ENCODE assay signal across 13 cellular contexts in the genomic region with DNA sequence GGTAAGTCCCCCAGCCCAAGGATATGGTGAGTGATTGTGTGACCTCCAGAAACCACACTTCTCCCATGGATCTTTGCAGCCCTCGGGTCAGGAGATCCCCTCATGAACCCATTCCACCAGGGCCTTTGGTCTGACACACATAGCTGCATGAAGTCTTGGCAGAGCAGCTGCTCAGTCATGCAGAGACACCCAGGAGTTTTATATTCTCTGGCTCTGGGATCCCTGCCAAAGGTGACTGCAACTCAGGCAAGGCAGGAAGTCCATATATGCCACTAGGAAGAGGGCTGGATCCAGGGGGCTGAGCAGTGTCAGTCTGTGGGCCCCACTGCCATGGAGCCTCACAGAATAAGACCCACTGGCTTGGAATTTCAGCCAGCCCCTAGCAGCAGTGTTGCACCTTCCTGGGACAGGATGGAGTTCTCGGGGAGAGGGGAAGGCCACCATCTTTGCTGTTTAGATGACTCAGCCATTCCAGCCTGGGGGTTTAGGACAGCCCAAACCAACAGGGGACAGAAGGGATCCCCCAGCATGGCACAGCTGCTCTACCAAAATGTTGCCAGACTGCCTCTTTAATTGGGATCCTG.
A peak's percentile ranks its signal among the peaks of the same experiment; 100 is the strongest.
DNase-seq lines count a peak whose midpoint lies in the region; FAIRE-seq and TF ChIP-seq lines count a peak whose summit lies in the region.
"Had no signal": no experiment of that assay in that cellular context is flagged by ENCODE, and none has a peak within 500 bp of the region (broad histone marks: within the 10 kb centered on the region; RNA-seq: fewer than 3 reads in every experiment).

No MANE protein-coding gene starts in this region.

- TF ChIP-seq POLR2A in H54 (IDR thresholded peaks at IDR 0.05; ENCODE audit: low read depth, low read length), result no peak

- peak; percentile 55 for FAIRE-seq in H54 (lab: Jason Lieb, UNC)

- no peak for DNase-seq in H54 (ENCODE audit: insufficient read length, low spot score)
- peak; percentile 21 for DNase-seq in NCI-H345 treated with DMSO at 0.1 percent for 48 hours (lab: John Stamatoyannopoulos, UW; ENCODE audit: unreplicated experiment)
- DNase-seq in epithelial cell of prostate (ENCODE audit: low read depth, low spot score), result peak; percentile 14
- DNase-seq in ureter (ENCODE audit: low spot score), result peak; percentile 60
- no peak for DNase-seq in NCI-H1417 treated with DMSO at 0.1 percent for 48 hours (lab: John Stamatoyannopoulos, UW)
- DNase-seq in activated CD4-positive, alpha-beta memory T cell treated with anti-CD3 and anti-CD28 coated beads, Interleukin-2, amount 10 ng/mL, durations not matched to agents 7 days and 5 days, result no peak
- DNase-seq in NAMALWA (ENCODE audit: low spot score), result no peak
- DNase-seq: naive B cell; NCI-H1694 treated with DMSO at 0.1 percent for 48 hours; stimulated activated CD4-positive, alpha-beta T cell treated with anti-CD3 and anti-CD28 coated beads, Interleukin-4, amount 100 ng/mL, for 1 hour; tibial artery had no signal

- no peak overlapping the region for H3K27ac ChIP-seq in epithelial cell of prostate
- H3K27ac ChIP-seq: cardiac muscle cell, tibial artery had no signal

- H3K9me3 Mint-ChIP-seq in activated CD4-positive, alpha-beta memory T cell treated with anti-CD3 and anti-CD28 coated beads, Interleukin-2, amount 10 ng/mL, durations not matched to agents 7 days and 5 days, result peaks cover 12% of the 10 kb centered on the region

- H3K4me1 Mint-ChIP-seq in activated CD4-positive, alpha-beta memory T cell treated with anti-CD3 and anti-CD28 coated beads, Interleukin-2, amount 10 ng/mL, durations not matched to agents 7 days and 5 days, result no peaks in the 10 kb centered on the region
- H3K4me1 Mint-ChIP-seq: naive B cell had no signal

- no peaks in the 10 kb centered on the region for H3K36me3 Mint-ChIP-seq in activated CD4-positive, alpha-beta memory T cell treated with anti-CD3 and anti-CD28 coated beads, Interleukin-2, amount 10 ng/mL, durations not matched to agents 7 days and 5 days (ENCODE audit: low read depth)

- POLR2A ChIA-PET in activated CD4-positive, alpha-beta memory T cell treated with anti-CD3 and anti-CD28 coated beads, Interleukin-2, amount 10 ng/mL, durations not matched to agents 7 days and 5 days (lab: Charles Lee), result no interaction called here

- no peak overlapping the region for H3K4me3 Mint-ChIP-seq in activated CD4-positive, alpha-beta memory T cell treated with anti-CD3 and anti-CD28 coated beads, Interleukin-2, amount 10 ng/mL, durations not matched to agents 7 days and 5 days
- H3K4me3 Mint-ChIP-seq: naive B cell; T-helper 2 cell treated with Interferon-gamma antibody and Interleukin-4, amounts not matched to agents 5 μg/mL and 100 μg/mL, for 36 hours had no signal

- H3K27me3 Mint-ChIP-seq in activated CD4-positive, alpha-beta memory T cell treated with anti-CD3 and anti-CD28 coated beads, Interleukin-2, amount 10 ng/mL, durations not matched to agents 7 days and 5 days, result no peaks in the 10 kb centered on the region
- H3K27me3 Mint-ChIP-seq: naive B cell had no signal

- no peak overlapping the region for H3K27ac Mint-ChIP-seq in activated CD4-positive, alpha-beta memory T cell treated with anti-CD3 and anti-CD28 coated beads, Interleukin-2, amount 10 ng/mL, durations not matched to agents 7 days and 5 days
- H3K27ac Mint-ChIP-seq: naive B cell; T-helper 2 cell treated with Interferon-gamma antibody and Interleukin-4, amounts not matched to agents 5 μg/mL and 100 μg/mL, for 36 hours had no signal

- CTCF ChIA-PET in activated CD4-positive, alpha-beta memory T cell treated with anti-CD3 and anti-CD28 coated beads, Interleukin-2, amount 10 ng/mL, durations not matched to agents 7 days and 5 days (lab: Charles Lee), result no interaction called here

Comparison
In these comparisons a context has a peak if more than half of its experiments do, and no peak if none do; other contexts are left out.
1. DNase-seq: peak in NCI-H345 treated with DMSO at 0.1 percent for 48 hours (single experiment), epithelial cell of prostate (single experiment) and ureter (single experiment); none in H54 (single experiment), NCI-H1417 treated with DMSO at 0.1 percent for 48 hours (single experiment), activated CD4-positive, alpha-beta memory T cell treated with anti-CD3 and anti-CD28 coated beads, Interleukin-2, amount 10 ng/mL, durations not matched to agents 7 days and 5 days (single experiment) and NAMALWA (single experiment).